In the genomic region with DNA sequence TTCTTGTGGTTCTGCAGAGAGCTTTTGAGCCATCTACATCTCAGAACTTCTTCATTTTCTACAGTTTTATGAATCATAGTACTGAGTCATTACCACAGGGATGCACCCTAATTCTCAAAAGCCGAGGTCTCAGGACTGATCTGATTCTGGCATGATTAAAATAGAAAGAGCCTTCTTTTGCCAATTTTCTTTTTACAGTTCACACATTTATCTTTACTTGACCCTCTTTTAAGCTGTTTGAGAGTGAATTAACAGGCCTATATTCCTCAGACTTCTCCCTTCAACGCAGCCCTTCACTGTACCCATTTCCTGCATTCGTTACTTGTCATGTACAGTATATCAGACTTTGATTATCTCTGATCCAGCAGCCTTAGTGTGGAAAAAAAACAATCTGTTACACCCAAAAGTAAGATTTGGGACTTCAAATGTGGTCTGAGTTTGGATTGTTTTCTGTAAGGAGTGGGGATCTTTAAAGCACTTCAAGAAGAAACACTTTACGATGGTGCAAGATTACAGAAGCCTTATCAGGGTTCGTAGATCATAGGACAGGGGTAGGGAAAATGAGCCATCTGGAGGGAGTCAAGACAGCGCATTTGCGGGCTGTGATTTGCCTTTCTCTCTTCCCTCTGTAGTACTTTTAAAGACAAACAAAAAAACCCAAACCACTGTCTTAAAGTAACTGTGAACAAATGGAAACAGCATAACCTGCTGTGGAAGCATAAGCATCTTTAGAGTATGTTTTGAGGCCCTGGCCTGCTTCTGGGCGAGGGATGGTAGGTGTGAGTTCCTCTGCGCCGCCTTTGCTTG, we compare ENCODE assay signal across 8 cellular contexts. TPM values are rescaled to one million over a fixed set of nuclear protein-coding genes. Genes with fewer than 3 reads are reported as not detected.
DNase-seq lines count a peak whose midpoint lies in the region; ATAC-seq and FAIRE-seq lines count a peak whose summit lies in the region.

No MANE protein-coding gene starts in this region.

- H3K27me3 ChIP-seq in skeletal muscle tissue (ENCODE audit: control insufficient read depth in 3 of 3, insufficient read depth in 3 of 3, low read length in 3 of 3): no peaks in the 10 kb centered on the region

- FAIRE-seq in frontal cortex (lab: Jason Lieb, UNC): no peak

- ATAC-seq in GM18861 (IDR thresholded peaks at IDR 0.05; ENCODE audit: unreplicated experiment) (peak; percentile 82), HG03039 (IDR thresholded peaks at IDR 0.05; ENCODE audit: unreplicated experiment) (peak; percentile 88)

- DNase-seq in A172 (ENCODE audit: low spot score) (peak; percentile 86), SIG-M5 (lab: John Stamatoyannopoulos, UW) (peak; percentile 76), dermis blood vessel endothelial cell (peak; percentile 38), NCI-H524 (lab: John Stamatoyannopoulos, UW) (no peak), frontal cortex (ENCODE audit: low spot score in 2 of 2) (no peak)

- H3K36me3 ChIP-seq in skeletal muscle tissue (ENCODE audit: control insufficient read depth in 3 of 3, insufficient read depth in 3 of 3, low read length in 3 of 3): peaks cover 0 to 3% (median 0%) of the 10 kb centered on the region in 3 donors

- no peaks in the 10 kb centered on the region for H3K9me3 ChIP-seq in skeletal muscle tissue (ENCODE audit: control insufficient read depth in 3 of 3, low read length in 3 of 3)

- H3K4me3 ChIP-seq in skeletal muscle tissue (ENCODE audit: low read length in 3 of 3): no peak overlapping the region

- H3K27ac ChIP-seq in skeletal muscle tissue (ENCODE audit: low read depth, low read length): peak overlapping the region; percentile 42

- H3K9ac ChIP-seq in skeletal muscle tissue (ENCODE audit: low read depth in 1 of 3, low read length in 3 of 3): no peak overlapping the region

- peaks cover 0 to 3% (median 2%) of the 10 kb centered on the region in 3 donors for H3K4me1 ChIP-seq in skeletal muscle tissue (ENCODE audit: control insufficient read depth in 3 of 3, insufficient read depth in 3 of 3, low read length in 3 of 3)

RNA-seq across cellular contexts. Expression of gene GPR183, which starts 15.3 kb away (rescaled TPM):
- total RNA-seq in A172 (2014; rRNA removed; shearing (Covaris generic)): not detected in 2 replicates
- total RNA-seq in dermis blood vessel endothelial cell: 0.09 and 0.34 TPM in 2 replicates
- total RNA-seq in skeletal muscle tissue: 4.7 TPM
- 0.82 TPM for total RNA-seq in frontal cortex

Comparison
In these comparisons a context has a peak if more than half of its experiments do, and no peak if none do; other contexts are left out.
1. DNase-seq: peak in A172 (single experiment), SIG-M5 (single experiment) and dermis blood vessel endothelial cell (single experiment); none in NCI-H524 (0 of 2) and frontal cortex (0 of 2).